In genomic region chr10:86566518-86566917, GRCh38 we compare ENCODE assay signal across 8 cellular contexts. TPM values are rescaled to one million over a fixed set of nuclear protein-coding genes. Genes with fewer than 3 reads are reported as not detected.
DNase-seq lines count a peak whose midpoint lies in the region; ATAC-seq, FAIRE-seq and TF ChIP-seq lines count a peak whose summit lies in the region.
"Not testable (repeated sequence)": the region's sequence is repeated elsewhere in the genome, so short reads cannot be mapped to it uniquely, and the experiment has no call there.

No MANE protein-coding gene starts in this region.

- H3K27ac Mint-ChIP-seq in GM23338: not testable (repeated sequence)
- H3K27ac Mint-ChIP-seq in T-helper 17 cell: peak overlapping the region; percentile 27

- H3K36me3 ChIP-seq in GM23338 (ENCODE audit: insufficient read depth); H1 (ENCODE audit: control insufficient read depth in 2 of 4, insufficient read depth in 4 of 4, low read length in 3 of 4); hepatocyte (replicated peaks; ENCODE audit: insufficient read depth, low read depth); small intestine (ENCODE audit: control insufficient read depth in 2 of 2, insufficient read depth in 2 of 2, low read length in 2 of 2): not testable (repeated sequence)

- not testable (repeated sequence) for H2AFZ ChIP-seq in GM23338; H1 (ENCODE audit: low read length); hepatocyte

- DNase-seq in A549 (ENCODE audit: low read depth in 1 of 2, low spot score in 1 of 2); T-helper 17 cell; H1 (ENCODE audit: low read depth in 1 of 2, low spot score in 2 of 2): not testable (repeated sequence)
- peak; percentile 7 for DNase-seq in ELR (ENCODE audit: low read depth)
- peak; percentile 38 for DNase-seq in GM23338 (ENCODE audit: low spot score)
- peak; percentile 21 for DNase-seq in NAMALWA (ENCODE audit: low spot score)
- peak; percentile 19 for DNase-seq in hepatocyte (ENCODE audit: low spot score)
- DNase-seq in small intestine: peak; percentile 18

- POLR2A ChIA-PET in A549 (lab: Yijun Ruan, JAX); H1 (lab: Charles Lee; ENCODE audit: partially characterized antibody): not testable (repeated sequence)

- H3K56ac ChIP-seq in H1 (replicated peaks; ENCODE audit: insufficient read length, low read depth, low read length): not testable (repeated sequence)

- not testable (repeated sequence) for H3K9me2 ChIP-seq in GM23338 (ENCODE audit: insufficient read depth); hepatocyte (replicated peaks; ENCODE audit: insufficient read depth)

- TF ChIP-seq POLR2A in A549 (IDR thresholded peaks at IDR 0.05; ENCODE audit: low read length); H1 (IDR thresholded peaks at IDR 0.05; ENCODE audit: control extremely low read depth in 1 of 2, low read depth in 2 of 2, low read length in 2 of 2): not testable (repeated sequence)

- not testable (repeated sequence) for H3K27me3 Mint-ChIP-seq in GM23338 (ENCODE audit: insufficient read depth, low read depth, poor library complexity)
- peaks cover 12% of the 10 kb centered on the region for H3K27me3 Mint-ChIP-seq in T-helper 17 cell

- H3K36me3 Mint-ChIP-seq in GM23338 (ENCODE audit: low read depth); T-helper 17 cell (ENCODE audit: low read depth): not testable (repeated sequence)

- not testable (repeated sequence) for TF ChIP-seq CTCF in A549 (IDR thresholded peaks at IDR 0.05); hepatocyte (IDR thresholded peaks at IDR 0.05; ENCODE audit: poor library complexity)
- peak in 1 of 2 experiments; percentile 20; a peak in 1 of 4 replicates for TF ChIP-seq CTCF in GM23338 (conservative IDR thresholded peaks at IDR 0.05; ENCODE audit: low read depth in 2 of 2)
- 0 out of 4 replicates have a peak, but pooled peaks of 1 of the 3 experiments have one; percentile 8 for TF ChIP-seq CTCF in H1 (IDR thresholded peaks at IDR 0.05; ENCODE audit: control extremely low read depth in 1 of 3, insufficient read depth in 1 of 3, low read depth in 1 of 3, low read length in 3 of 3)

- H3K23me2 ChIP-seq in H1 (ENCODE audit: low read depth, low read length): not testable (repeated sequence)

- H2BK5ac ChIP-seq in H1 (ENCODE audit: low read depth, low read length): not testable (repeated sequence)

- not testable (repeated sequence) for H2AK5ac ChIP-seq in H1 (ENCODE audit: low read depth, low read length)

- not testable (repeated sequence) for H3K23ac ChIP-seq in H1 (ENCODE audit: insufficient read length)

- H3K4me1 ChIP-seq in A549; H1 (replicated peaks in 1 of 4; ENCODE audit: control insufficient read depth in 3 of 4, insufficient read depth in 4 of 4, low read length in 3 of 4); hepatocyte (ENCODE audit: insufficient read depth); small intestine (ENCODE audit: control insufficient read depth in 2 of 2, insufficient read depth in 1 of 2, low read depth in 1 of 2, low read length in 1 of 2): not testable (repeated sequence)
- peaks cover 11% of the 10 kb centered on the region for H3K4me1 ChIP-seq in GM23338 (ENCODE audit: insufficient read depth)

- not testable (repeated sequence) for H3K79me2 ChIP-seq in GM23338 (replicated peaks; ENCODE audit: insufficient read depth); H1 (ENCODE audit: control insufficient read depth in 1 of 2, insufficient read depth in 2 of 2, low read length in 2 of 2); hepatocyte

- H3K9me3 Mint-ChIP-seq in GM23338: not testable (repeated sequence)

- not testable (repeated sequence) for H2BK20ac ChIP-seq in H1 (ENCODE audit: low read length)

- 65% methylated on average over 2 of the region's 2 CpGs for WGBS in A549 (ENCODE audit: missing lambda C conversion rate)
- 94% methylated on average over 2 of the region's 2 CpGs; no CpG with 5 or more reads in 1 of the 2 experiments for WGBS in H1 (ENCODE audit: extremely low coverage in 1 of 2, insufficient coverage in 1 of 2, insufficient read length in 1 of 2, insufficient replicate concordance in 2 of 2, low coverage in 1 of 2, low lambda C conversion rate in 2 of 2, missing lambda C conversion rate in 1 of 2), 2 experiments
- WGBS in hepatocyte (ENCODE audit: low lambda C conversion rate, missing lambda C conversion rate): 71% methylated on average over 2 of the region's 2 CpGs
- 25 to 61% (median 44%) methylated on average over 2 of the region's 2 CpGs for WGBS in small intestine, 3 donors

- H4K20me1 ChIP-seq in GM23338 (replicated peaks; ENCODE audit: insufficient read depth); H1 (replicated peaks in 1 of 2; ENCODE audit: control insufficient read depth in 1 of 2, insufficient read depth in 2 of 2, low read length in 2 of 2); hepatocyte (ENCODE audit: insufficient read depth, poor library complexity, severe bottlenecking): not testable (repeated sequence)

- not testable (repeated sequence) for H3K27me3 ChIP-seq in GM23338 (ENCODE audit: insufficient read depth); H1 (replicated peaks in 1 of 4; ENCODE audit: control insufficient read depth in 3 of 4, extremely low read depth in 1 of 4, insufficient read depth in 3 of 4, low read length in 3 of 4); hepatocyte; small intestine (ENCODE audit: control insufficient read depth in 2 of 2, insufficient read depth in 2 of 2, low read length in 2 of 2)

- not testable (repeated sequence) for H3K4me2 ChIP-seq in A549; GM23338; H1 (ENCODE audit: insufficient read depth in 1 of 2, low read depth in 2 of 2, low read length in 2 of 2); hepatocyte

- not testable (repeated sequence) for H3K27ac ChIP-seq in A549; GM23338 (ENCODE audit: low read depth); H1 (ENCODE audit: low read depth, low read length); hepatocyte; small intestine (ENCODE audit: low read depth in 1 of 2, low read length in 1 of 2)

- H3K4me3 Mint-ChIP-seq in GM23338, T-helper 17 cell: not testable (repeated sequence)

- 0 out of 2 replicates have a peak overlapping the region, but pooled peaks have one; percentile 19 for H2BK15ac ChIP-seq in H1 (ENCODE audit: low read length)

- not testable (repeated sequence) for TF ChIP-seq RAD21 in A549 (conservative IDR thresholded peaks at IDR 0.05 in 1 of 2, IDR thresholded peaks at IDR 0.05 in 1 of 2); H1 (IDR thresholded peaks at IDR 0.05 in 1 of 2, conservative IDR thresholded peaks at IDR 0.05 in 1 of 2; ENCODE audit: low read depth in 2 of 2, low read length in 2 of 2)

- not testable (repeated sequence) for H4K8ac ChIP-seq in H1 (ENCODE audit: extremely low read depth, insufficient read depth, low read length)

- H2BK12ac ChIP-seq in H1 (ENCODE audit: low read depth, low read length): not testable (repeated sequence)

- H4K5ac ChIP-seq in H1 (ENCODE audit: insufficient read length, low read depth, low read length): not testable (repeated sequence)

- not testable (repeated sequence) for H4K91ac ChIP-seq in H1 (replicated peaks; ENCODE audit: insufficient read length, low read length)

- peaks cover 10% of the 10 kb centered on the region for H3K4me1 Mint-ChIP-seq in GM23338
- H3K4me1 Mint-ChIP-seq in T-helper 17 cell: not testable (repeated sequence)

- H3K9ac ChIP-seq in H1 (replicated peaks in 1 of 4; ENCODE audit: extremely low read depth in 1 of 4, low read depth in 3 of 4, low read length in 3 of 4): not testable (repeated sequence)

- TF ChIP-seq EP300 in A549 (IDR thresholded peaks at IDR 0.05); H1 (IDR thresholded peaks at IDR 0.05; ENCODE audit: borderline replicate concordance in 1 of 2, low read depth in 2 of 2, low read length in 2 of 2): not testable (repeated sequence)

- H3K9me3 ChIP-seq in A549; T-helper 17 cell (ENCODE audit: control insufficient read depth, low read length, poor library complexity, severe bottlenecking); H1 (ENCODE audit: insufficient read depth in 2 of 2, low read depth in 1 of 2, low read length in 1 of 2); hepatocyte (ENCODE audit: low read depth); small intestine (ENCODE audit: control insufficient read depth, low read depth): not testable (repeated sequence)

- ATAC-seq in A549: peak; percentile 73 to 76
- ATAC-seq in GM23338: peak; percentile 68
- not testable (repeated sequence) for ATAC-seq in T-helper 17 cell

- not testable (repeated sequence) for H3F3A ChIP-seq in GM23338 (replicated peaks; ENCODE audit: low read depth)

- FAIRE-seq in A549 (lab: Jason Lieb, UNC); H1 (lab: Jason Lieb, UNC); small intestine (lab: Jason Lieb, UNC): not testable (repeated sequence)

- H3K4ac ChIP-seq in H1 (replicated peaks; ENCODE audit: insufficient read length, low read depth, low read length): not testable (repeated sequence)

- not testable (repeated sequence) for H3K18ac ChIP-seq in H1 (ENCODE audit: extremely low read depth, low read length)

- CTCF ChIA-PET in A549 (lab: Yijun Ruan, JAX): not testable (repeated sequence)
- CTCF ChIA-PET in H1 (lab: Charles Lee; ENCODE audit: partially characterized antibody): interaction anchor here (2.2 to 8.7 kb wide), 2 partner anchors 8 to 16 kb away, joined by 5 to 44 read pairs; no protein-coding TSS in a partner anchor

- not testable (repeated sequence) for H3K14ac ChIP-seq in H1 (ENCODE audit: insufficient read length)

- H2BK120ac ChIP-seq in H1 (replicated peaks; ENCODE audit: low read depth, low read length): not testable (repeated sequence)

- H3K79me1 ChIP-seq in H1 (ENCODE audit: low read depth, low read length): not testable (repeated sequence)

- not testable (repeated sequence) for H3K4me3 ChIP-seq in A549; GM23338; H1 (ENCODE audit: extremely low read depth in 1 of 4, insufficient read depth in 2 of 4, low read depth in 3 of 4, low read length in 4 of 4); hepatocyte; small intestine (ENCODE audit: low read depth in 1 of 2, low read length in 2 of 2)

RNA-seq across cellular contexts. Expression of gene WAPL, which starts 44.9 kb away (rescaled TPM):
- 20.1 and 25.6 TPM in 2 replicates for polyA plus RNA-seq in A549 (2011; rRNA removed)
- polyA plus RNA-seq in A549 (2012; cell fraction: cytosol; rRNA removed): 5.4 and 5.8 TPM in 2 replicates
- polyA plus RNA-seq in A549 (2012; cell fraction: nucleus; rRNA removed): 3.5 and 5.5 TPM in 2 replicates
- 15.4 to 16.6 TPM (median 15.7 TPM) in 3 replicates for polyA plus RNA-seq in A549 (2017; fragmentation: RNase III; extraction: RNeasy Plus Mini Kit Qiagen cat#74134 plus additional on column Dnase treatment)
- 20.0 and 21.5 TPM in 2 replicates for polyA minus RNA-seq in A549 (2011; rRNA and poly(A)+ RNA removed)
- total RNA-seq in GM23338 (2014; rRNA removed; shearing (Covaris generic)): 60.8 and 67.9 TPM in 2 replicates
- polyA plus RNA-seq in GM23338 (2016; fragmentation: Nextera tagmentation; extraction: Ambion mirVana): 23.6 and 25.2 TPM in 2 replicates
- 10 to 100 TPM; 42.9 to 43.0 TPM for total RNA-seq in T-helper 17 cell
- 48.1 and 49.2 TPM in 2 replicates for total RNA-seq in H1 (2021; fragmentation: NEBNext Ultra II Directional; extraction: Animal tissue kit (Norgen Biotek cat#: 25700))
- polyA plus RNA-seq in H1 (2011; rRNA removed): 7.3 and 12.8 TPM in 2 replicates
- 15.4 TPM for polyA plus RNA-seq in H1 (2011; cell fraction: cytosol; rRNA removed)
- polyA plus RNA-seq in H1 (2011; cell fraction: nucleus; rRNA removed): 5.3 TPM
- 27.1 to 47.8 TPM (median 29.1 TPM) in 4 replicates for polyA plus RNA-seq in H1 (2012, experiment 1 of 2)
- 2.7 TPM for polyA plus RNA-seq in H1 (2012, experiment 2 of 2)
- 27.7 TPM for polyA plus RNA-seq in H1 (2013, experiment 1 of 2)
- polyA plus RNA-seq in H1 (2013, experiment 2 of 2): 26.4 TPM
- polyA minus RNA-seq in H1 (2011; rRNA and poly(A)+ RNA removed): 35.4 and 38.7 TPM in 2 replicates
- 30.6 TPM for polyA minus RNA-seq in H1 (2011; cell fraction: cytosol; rRNA and poly(A)+ RNA removed)
- 53.5 TPM for polyA minus RNA-seq in H1 (2011; cell fraction: nucleus; rRNA and poly(A)+ RNA removed)
- total RNA-seq in hepatocyte: 36.5 and 41.4 TPM in 2 replicates
- polyA plus RNA-seq in hepatocyte: 17.2 and 19.4 TPM in 2 replicates
- polyA plus RNA-seq in small intestine: 10 to 100 TPM; 15.7 to 18.6 (median 18.2) TPM
